21 cellular contexts compared by ENCODE assay signal in the genomic region with DNA sequence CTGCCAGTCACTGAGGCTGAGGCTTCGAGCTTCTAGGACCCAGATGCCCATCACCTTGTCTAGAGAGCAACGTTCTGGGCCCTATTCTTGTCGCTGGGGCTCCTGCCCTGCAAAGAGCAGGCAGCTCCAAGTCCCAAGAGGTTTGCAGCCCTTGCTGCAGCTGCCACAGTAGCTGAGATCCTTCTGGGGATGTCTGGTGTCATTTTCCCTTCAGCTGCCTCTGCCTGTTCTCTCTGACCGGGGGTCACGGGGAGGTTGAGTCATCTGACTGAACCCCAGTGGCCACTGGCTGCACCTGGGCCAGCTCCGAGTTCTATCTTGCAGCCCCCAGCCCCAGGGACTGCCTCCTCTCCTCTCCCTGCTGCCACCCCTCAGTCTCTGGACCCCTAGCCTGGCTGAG. TPM values are rescaled to one million over a fixed set of nuclear protein-coding genes. Genes with fewer than 3 reads are reported as not detected.
"Had no signal": no experiment of that assay in that cellular context is flagged by ENCODE, and none has a peak within 500 bp of the region (broad histone marks: within the 10 kb centered on the region; RNA-seq: fewer than 3 reads in every experiment).

No MANE protein-coding gene starts in this region.

- H3K4me1 ChIP-seq: parathyroid adenoma had no signal

- ATAC-seq: activated CD8-positive, alpha-beta T cell treated with anti-CD3 and anti-CD28 coated beads for 36 hours; activated T-helper 17 cell treated with anti-CD3 and anti-CD28 coated beads, Interleukin-2, amount 50 U/mL, for 72 hours; mucosa of descending colon; naive thymus-derived CD4-positive, alpha-beta T cell had no signal

- H3K9me3 ChIP-seq: esophagus squamous epithelium, mucosa of descending colon, neutrophil, tibial artery had no signal

- H3K36me3 Mint-ChIP-seq: activated naive CD8-positive, alpha-beta T cell treated with anti-CD3 and anti-CD28 coated beads, Interleukin-2, amount 10 ng/mL, durations not matched to agents 7 days and 5 days; naive thymus-derived CD4-positive, alpha-beta T cell had no signal

- H2AFZ ChIP-seq: parathyroid adenoma had no signal

- H3K4me3 ChIP-seq: esophagus squamous epithelium, mucosa of descending colon, tibial artery had no signal

- H3K27me3 ChIP-seq: tibial artery had no signal

- H3K4me1 Mint-ChIP-seq: activated CD4-positive, alpha-beta T cell treated with anti-CD3 and anti-CD28 coated beads, Interleukin-2, amount 10 ng/mL, durations not matched to agents 24 days and 14 days; activated naive CD8-positive, alpha-beta T cell treated with anti-CD3 and anti-CD28 coated beads, Interleukin-2, amount 10 ng/mL, durations not matched to agents 7 days and 5 days; activated T-helper 17 cell treated with anti-CD3 and anti-CD28 coated beads, Interleukin-2, amount 50 U/mL, for 72 hours had no signal

- H3K36me3 ChIP-seq: esophagus squamous epithelium, neutrophil had no signal

- H3K9me3 Mint-ChIP-seq: activated CD4-positive, alpha-beta T cell treated with anti-CD3 and anti-CD28 coated beads, Interleukin-2, amount 10 ng/mL, durations not matched to agents 24 days and 14 days; activated CD8-positive, alpha-beta T cell treated with anti-CD3 and anti-CD28 coated beads for 36 hours; activated naive CD8-positive, alpha-beta T cell treated with anti-CD3 and anti-CD28 coated beads, Interleukin-2, amount 10 ng/mL, durations not matched to agents 7 days and 5 days; activated T-helper 17 cell treated with anti-CD3 and anti-CD28 coated beads, Interleukin-2, amount 50 U/mL, for 72 hours; naive thymus-derived CD4-positive, alpha-beta T cell had no signal

- DNase-seq: activated CD4-positive, alpha-beta T cell treated with anti-CD3 and anti-CD28 coated beads, Interleukin-2, amount 10 ng/mL, durations not matched to agents 24 days and 14 days; activated CD8-positive, alpha-beta T cell treated with anti-CD3 and anti-CD28 coated beads for 36 hours; activated naive CD4-positive, alpha-beta T cell; activated naive CD8-positive, alpha-beta T cell treated with anti-CD3 and anti-CD28 coated beads, Interleukin-2, amount 10 ng/mL, durations not matched to agents 7 days and 5 days; activated T-cell treated with anti-CD3 and anti-CD28 coated beads, Interleukin-2, amount 50 U/mL, for 1 hour; amygdala; dermis blood vessel endothelial cell; effector memory CD4-positive, alpha-beta T cell; esophagus squamous epithelium; mesenchymal stem cell; mucosa of descending colon; naive thymus-derived CD4-positive, alpha-beta T cell; stimulated activated CD4-positive, alpha-beta T cell treated with anti-CD3 and anti-CD28 coated beads, Interleukin-12 subunit alpha, Interleukin-12 subunit beta, amount 100 ng/mL, for 4 hours; stimulated activated CD4-positive, alpha-beta T cell treated with anti-CD3 and anti-CD28 coated beads, Interleukin-1b, Interleukin-23, amount 100 ng/mL, for 48 hours; stimulated activated CD8-positive, alpha-beta memory T cell treated with anti-CD3 and anti-CD28 coated beads, Interleukin-4, amount 100 ng/mL, for 48 hours; stimulated activated naive CD4-positive, alpha-beta T cell; T1000; tibial artery had no signal

- H3K27ac Mint-ChIP-seq: activated CD4-positive, alpha-beta T cell treated with anti-CD3 and anti-CD28 coated beads, Interleukin-2, amount 10 ng/mL, durations not matched to agents 24 days and 14 days; activated CD8-positive, alpha-beta T cell treated with anti-CD3 and anti-CD28 coated beads for 36 hours; activated naive CD8-positive, alpha-beta T cell treated with anti-CD3 and anti-CD28 coated beads, Interleukin-2, amount 10 ng/mL, durations not matched to agents 7 days and 5 days; activated T-helper 17 cell treated with anti-CD3 and anti-CD28 coated beads, Interleukin-2, amount 50 U/mL, for 72 hours; naive thymus-derived CD4-positive, alpha-beta T cell had no signal

- H3K27ac ChIP-seq: esophagus squamous epithelium, neutrophil, parathyroid adenoma, tibial artery had no signal

- H3K4me3 Mint-ChIP-seq: activated CD4-positive, alpha-beta T cell treated with anti-CD3 and anti-CD28 coated beads, Interleukin-2, amount 10 ng/mL, durations not matched to agents 24 days and 14 days; activated CD8-positive, alpha-beta T cell treated with anti-CD3 and anti-CD28 coated beads for 36 hours; activated naive CD8-positive, alpha-beta T cell treated with anti-CD3 and anti-CD28 coated beads, Interleukin-2, amount 10 ng/mL, durations not matched to agents 7 days and 5 days; activated T-helper 17 cell treated with anti-CD3 and anti-CD28 coated beads, Interleukin-2, amount 50 U/mL, for 72 hours; naive thymus-derived CD4-positive, alpha-beta T cell had no signal

- H3K79me2 ChIP-seq: parathyroid adenoma had no signal

RNA-seq across cellular contexts. Expression of gene WSCD1, which starts 4.9 kb away (rescaled TPM):
- total RNA-seq: activated CD4-positive, alpha-beta T cell treated with anti-CD3 and anti-CD28 coated beads, Interleukin-2, amount 10 ng/mL, durations not matched to agents 24 days and 14 days; activated naive CD8-positive, alpha-beta T cell treated with anti-CD3 and anti-CD28 coated beads, Interleukin-2, amount 10 ng/mL, durations not matched to agents 7 days and 5 days; activated T-helper 17 cell treated with anti-CD3 and anti-CD28 coated beads, Interleukin-2, amount 50 U/mL, for 72 hours had no signal
- polyA plus RNA-seq: naive thymus-derived CD4-positive, alpha-beta T cell had no signal
